Comparison of ENCODE assay signal across 9 cellular contexts in the genomic region with DNA sequence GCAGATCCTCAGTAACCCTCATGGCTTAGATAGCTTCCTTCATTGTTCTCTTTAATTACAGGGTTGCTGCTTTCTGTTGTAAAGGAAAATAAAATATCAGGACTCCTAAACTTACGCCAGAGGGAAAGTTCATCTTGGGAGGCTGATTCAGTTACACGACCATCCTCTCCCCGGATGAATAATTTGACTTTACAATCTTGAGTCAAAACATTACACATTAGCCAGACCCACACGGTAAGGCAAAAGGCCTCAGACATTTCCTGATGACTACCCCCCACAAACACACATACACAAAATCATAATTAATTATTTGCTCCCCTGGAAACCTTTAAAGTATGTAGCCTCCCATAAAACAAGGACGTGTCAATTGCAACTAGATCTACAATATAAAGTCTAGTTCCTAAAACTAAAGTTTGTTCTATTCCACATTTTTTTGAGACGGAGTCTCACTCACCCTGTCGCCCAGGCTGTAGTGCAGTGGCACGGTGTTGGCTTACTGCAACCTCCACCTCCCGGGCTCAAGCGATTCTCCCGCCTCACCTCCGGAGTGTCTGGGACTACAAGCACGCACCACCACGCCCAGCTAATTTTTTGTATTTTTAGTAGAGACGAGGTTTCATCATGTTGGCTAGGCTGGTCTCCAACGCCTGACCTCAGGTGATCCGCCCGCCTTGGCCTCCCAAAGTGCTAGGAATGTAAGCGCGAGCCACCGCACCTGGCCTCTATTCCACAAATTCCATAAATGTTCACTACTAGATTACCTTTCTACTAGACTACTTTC. TPM values are rescaled to one million over a fixed set of nuclear protein-coding genes. Genes with fewer than 3 reads are reported as not detected.
DNase-seq lines count a peak whose midpoint lies in the region; ATAC-seq, FAIRE-seq and TF ChIP-seq lines count a peak whose summit lies in the region.
"Had no signal": no experiment of that assay in that cellular context is flagged by ENCODE, and none has a peak within 500 bp of the region (broad histone marks: within the 10 kb centered on the region; RNA-seq: fewer than 3 reads in every experiment).

No MANE protein-coding gene starts in this region.

- H2AFZ ChIP-seq in DND-41 (ENCODE audit: low read depth, low read length) = peak overlapping the region; percentile 97

- intact Hi-C loops in ascending aorta (cut with DNase I) (no loop called here), right lobe of liver (cut with DNase I) (no loop called here), transverse colon (cut with DNase I; ENCODE audit: low total_unique reads) (no loop called here)

- H3K4me3 ChIP-seq in DND-41 (ENCODE audit: low read depth in 1 of 2, low read length in 2 of 2) (peak overlapping the region; percentile 22 to 75; a peak in 3 of 4 replicates), ascending aorta (peak overlapping the region; percentile 60 to 93), right lobe of liver (peak overlapping the region; percentile 93 to 95 (median 93)), transverse colon (peak overlapping the region; percentile 48 to 96 (median 66))

- peak overlapping the region; percentile 96 for H3K27ac ChIP-seq in DND-41 (ENCODE audit: low read length)
- H3K27ac ChIP-seq in ascending aorta = peak overlapping the region; percentile 90 to 96
- peak overlapping the region; percentile 98 to 100 (median 98) for H3K27ac ChIP-seq in right lobe of liver
- H3K27ac ChIP-seq in transverse colon = peak overlapping the region; percentile 90 to 99 (median 94)

- peaks cover 42% of the 10 kb centered on the region for H3K79me2 ChIP-seq in DND-41 (ENCODE audit: insufficient read depth, low read length)

- no peaks in the 10 kb centered on the region for H3K9me3 ChIP-seq in DND-41 (ENCODE audit: insufficient read depth, low read length, severe bottlenecking)
- H3K9me3 ChIP-seq in ascending aorta = no peaks in the 10 kb centered on the region
- H3K9me3 ChIP-seq in right lobe of liver = no peaks in the 10 kb centered on the region
- no peaks in the 10 kb centered on the region for H3K9me3 ChIP-seq in transverse colon

- peak overlapping the region; percentile 78 for H3K4me2 ChIP-seq in DND-41 (ENCODE audit: insufficient read depth, low read length)

- no peak for FAIRE-seq in D721Med (lab: Jason Lieb, UNC)
- FAIRE-seq: TTC549 had no signal

- TF ChIP-seq POLR2A in right lobe of liver (IDR thresholded peaks at IDR 0.05) (peak; percentile 56), transverse colon (IDR thresholded peaks at IDR 0.05) (no peak)

- peak overlapping the region; percentile 90 for H3K9ac ChIP-seq in DND-41 (ENCODE audit: low read depth, low read length)

- H4K20me1 ChIP-seq in DND-41 (ENCODE audit: insufficient read depth, low read length) = peaks cover 10% of the 10 kb centered on the region; the same call in 1 of the 2 replicates

- H3K27me3 ChIP-seq in DND-41 (ENCODE audit: insufficient read depth, low read length, poor library complexity) = no peaks in the 10 kb centered on the region
- H3K27me3 ChIP-seq in ascending aorta = no peaks in the 10 kb centered on the region
- no peaks in the 10 kb centered on the region for H3K27me3 ChIP-seq in right lobe of liver
- H3K27me3 ChIP-seq in transverse colon = no peaks in the 10 kb centered on the region

- ATAC-seq in DND-41 (ENCODE audit: insufficient read depth, low read depth) = no peak
- ATAC-seq in HG03565 (IDR thresholded peaks at IDR 0.05; ENCODE audit: unreplicated experiment) = peak; percentile 9
- peak in 2 of 4 donors; percentile 15 to 64 for ATAC-seq in right lobe of liver
- no peak for ATAC-seq in GM18517 (IDR thresholded peaks at IDR 0.05; ENCODE audit: unreplicated experiment)

- no peak for TF ChIP-seq EP300 in transverse colon (IDR thresholded peaks at IDR 0.05; ENCODE audit: low read depth)

- 29% methylated on average over 21 of the region's 21 CpGs for WGBS in right lobe of liver (ENCODE audit: insufficient coverage, low coverage, low lambda C conversion rate, missing lambda C conversion rate)
- WGBS in transverse colon (ENCODE audit: low coverage in 1 of 2), 2 donors = 77 to 87% methylated on average over 11 to 21 of the region's 21 CpGs

- peaks cover 13% of the 10 kb centered on the region for H3K36me3 ChIP-seq in DND-41 (ENCODE audit: insufficient read depth, low read length)
- peaks cover 4 to 11% of the 10 kb centered on the region in 2 donors for H3K36me3 ChIP-seq in ascending aorta
- peaks cover 0 to 12% (median 3%) of the 10 kb centered on the region in 4 donors for H3K36me3 ChIP-seq in right lobe of liver
- H3K36me3 ChIP-seq in transverse colon = no peaks in the 10 kb centered on the region

- H3K4me1 ChIP-seq in DND-41 (ENCODE audit: insufficient read depth, low read length) (peaks cover 43% of the 10 kb centered on the region), ascending aorta (peaks cover 0 to 13% of the 10 kb centered on the region in 2 donors), right lobe of liver (peaks cover 0 to 34% (median 14%) of the 10 kb centered on the region in 4 donors), transverse colon (peaks cover 4 to 30% (median 23%) of the 10 kb centered on the region in 4 donors)

- in situ Hi-C loops in transverse colon (cut with MboI; ENCODE audit: low pct_ligation_motif_present in 1 of 4, low pct_unique_long_range_greater_than_20kb in 1 of 4, low sequenced_read_pairs in 3 of 4) = no loop called here

- no peak for DNase-seq in DND-41
- DNase-seq in ascending aorta (ENCODE audit: low spot score in 2 of 2) = no peak
- peak in 2 of 3 donors; percentile 47 to 73 for DNase-seq in right lobe of liver
- no peak for DNase-seq in transverse colon
- no peak for DNase-seq in SW 1271 (lab: John Stamatoyannopoulos, UW)
- no peak for DNase-seq in D721Med (ENCODE audit: insufficient read length, low spot score)

- TF ChIP-seq CTCF in DND-41 (IDR thresholded peaks at IDR 0.05; ENCODE audit: borderline replicate concordance, extremely low read depth, low read length, poor library complexity, severe bottlenecking) = no peak
- TF ChIP-seq CTCF in ascending aorta (IDR thresholded peaks at IDR 0.05) = no peak
- TF ChIP-seq CTCF in right lobe of liver (IDR thresholded peaks at IDR 0.05) = no peak
- no peak for TF ChIP-seq CTCF in transverse colon (IDR thresholded peaks at IDR 0.05)
- TF ChIP-seq CTCF in D721Med (IDR thresholded peaks at IDR 0.05; ENCODE audit: insufficient read depth, missing control alignments) = no peak

RNA-seq across cellular contexts. Expression of gene PRDX1, which starts 0.8 kb away (rescaled TPM):
- total RNA-seq in ascending aorta = 245 TPM
- total RNA-seq in right lobe of liver = 100 to 1,000 TPM; 315 to 672 (median 358) TPM
- total RNA-seq in transverse colon = 100 to 1,000 TPM; 120 to 291 (median 189) TPM

RNA-seq across cellular contexts. Expression of gene MMACHC, which starts 22.4 kb away (rescaled TPM):
- 3.6 TPM for total RNA-seq in ascending aorta
- total RNA-seq in right lobe of liver = 10 to 100 TPM in 5 of 6 experiments, 1 to 10 TPM in 1; 7.7 to 38.5 (median 17.3) TPM
- 10 to 100 TPM in 1 of 4 donors, 1 to 10 TPM in 3; 3.7 to 21.3 (median 4.5) TPM for total RNA-seq in transverse colon

RNA-seq across cellular contexts. Expression of gene CCDC163, which starts 22.6 kb away (rescaled TPM):
- total RNA-seq in ascending aorta (not detected), right lobe of liver (1 to 10 TPM in 2 of 6 experiments, under 1 TPM in 4; 0.31 to 1.3 (median 0.67) TPM), transverse colon (1 to 10 TPM in 1 of 4 donors, under 1 TPM in 1, not detected in 2; 0.27 to 1.1 TPM)

RNA-seq across cellular contexts. Expression of gene AKR1A1, which starts 28.1 kb away (rescaled TPM):
- 77.5 TPM for total RNA-seq in ascending aorta
- 100 to 1,000 TPM; 115 to 308 (median 220) TPM for total RNA-seq in right lobe of liver
- total RNA-seq in transverse colon = 100 to 1,000 TPM in 3 of 4 donors, 10 to 100 TPM in 1; 86.5 to 158 (median 128) TPM

RNA-seq across cellular contexts. Expression of gene TESK2, which starts 31.6 kb away (rescaled TPM):
- 0.32 TPM for total RNA-seq in ascending aorta
- 1 to 10 TPM; 2.7 to 5.5 (median 4.3) TPM for total RNA-seq in right lobe of liver
- total RNA-seq in transverse colon = 10 to 100 TPM in 3 of 4 donors, 1 to 10 TPM in 1; 5.2 to 32.2 (median 14.5) TPM

Comparison
In these comparisons a context has a peak if more than half of its experiments do, and no peak if none do; other contexts are left out.
1. DNase-seq: peak in right lobe of liver (2 of 3); none in DND-41 (single experiment), ascending aorta (0 of 2), transverse colon (single experiment), SW 1271 (0 of 2) and D721Med (single experiment).
2. Peak in every context shown above with its lines, with median percentiles within 50 percentile points of each other: H3K27ac ChIP-seq and H3K4me3 ChIP-seq.